11 cellular contexts compared by ENCODE assay signal in genomic region chr17:2390199-2390880, GRCh38. TPM values are rescaled to one million over a fixed set of nuclear protein-coding genes. Genes with fewer than 3 reads are reported as not detected.
DNase-seq lines count a peak whose midpoint lies in the region; ATAC-seq and TF ChIP-seq lines count a peak whose summit lies in the region.
"Had no signal": no experiment of that assay in that cellular context is flagged by ENCODE, and none has a peak within 500 bp of the region (broad histone marks: within the 10 kb centered on the region; RNA-seq: fewer than 3 reads in every experiment).

No MANE protein-coding gene starts in this region.

- peaks cover 2% of the 10 kb centered on the region for H3K36me3 Mint-ChIP-seq in activated CD4-positive, alpha-beta memory T cell treated with anti-CD3 and anti-CD28 coated beads for 36 hours
- peaks cover 60% of the 10 kb centered on the region for H3K36me3 Mint-ChIP-seq in stimulated activated effector memory CD8-positive, alpha-beta T cell treated with anti-CD3 and anti-CD28 coated beads, Interleukin-12 subunit alpha, Interleukin-12 subunit beta, amount 100 ng/mL, for 72 hours

- no peak overlapping the region for H3K9ac ChIP-seq in SK-N-SH

- POLR2A ChIA-PET in SK-N-SH (lab: Yijun Ruan, JAX): interaction anchor here (1.5 kb wide), 1 partner anchor 26 kb away, joined by 3 read pairs; no protein-coding TSS in a partner anchor
- POLR2A ChIA-PET in activated CD4-positive, alpha-beta memory T cell treated with anti-CD3 and anti-CD28 coated beads for 36 hours (lab: Charles Lee): no interaction called here

- H3K9me3 Mint-ChIP-seq in activated CD4-positive, alpha-beta memory T cell treated with anti-CD3 and anti-CD28 coated beads for 36 hours: no peaks in the 10 kb centered on the region
- no peaks in the 10 kb centered on the region for H3K9me3 Mint-ChIP-seq in stimulated activated effector memory CD8-positive, alpha-beta T cell treated with anti-CD3 and anti-CD28 coated beads, Interleukin-12 subunit alpha, Interleukin-12 subunit beta, amount 100 ng/mL, for 72 hours

- H3K27me3 ChIP-seq in SK-N-SH (ENCODE audit: insufficient read depth): no peaks in the 10 kb centered on the region
- H3K27me3 ChIP-seq in right cardiac atrium (ENCODE audit: control insufficient read depth, insufficient read depth): no peaks in the 10 kb centered on the region

- H3K27ac Mint-ChIP-seq in activated CD4-positive, alpha-beta memory T cell treated with anti-CD3 and anti-CD28 coated beads for 36 hours: peak overlapping the region; percentile 77
- peak overlapping the region; percentile 97 for H3K27ac Mint-ChIP-seq in stimulated activated effector memory CD8-positive, alpha-beta T cell treated with anti-CD3 and anti-CD28 coated beads, Interleukin-12 subunit alpha, Interleukin-12 subunit beta, amount 100 ng/mL, for 72 hours

- peaks cover 39% of the 10 kb centered on the region for H3K79me2 ChIP-seq in SK-N-SH (ENCODE audit: insufficient read depth)

- H3K27me3 Mint-ChIP-seq in activated CD4-positive, alpha-beta memory T cell treated with anti-CD3 and anti-CD28 coated beads for 36 hours: no peaks in the 10 kb centered on the region

- H4K20me1 ChIP-seq in SK-N-SH (ENCODE audit: insufficient read depth): peaks cover 17% of the 10 kb centered on the region; the same call in 1 of the 2 replicates

- H3K27ac ChIP-seq in SK-N-SH (ENCODE audit: low read depth in 2 of 2, low read length in 1 of 2) (no peak overlapping the region), right cardiac atrium (ENCODE audit: low read length) (no peak overlapping the region)
- H3K27ac ChIP-seq: WERI-Rb-1 had no signal

- ATAC-seq in SK-N-SH treated with all-trans-retinoic acid at 6 μM for 48 hours: no peak
- ATAC-seq in right cardiac atrium: peak in 1 of 2 donors; percentile 12
- no peak for ATAC-seq in stimulated activated effector memory CD8-positive, alpha-beta T cell treated with anti-CD3 and anti-CD28 coated beads, Interleukin-12 subunit alpha, Interleukin-12 subunit beta, amount 100 ng/mL, for 72 hours
- no peak for ATAC-seq in HG03095 (IDR thresholded peaks at IDR 0.05; ENCODE audit: unreplicated experiment)
- no peak for ATAC-seq in GM18511 (IDR thresholded peaks at IDR 0.05; ENCODE audit: unreplicated experiment)
- no peak for ATAC-seq in HG03108 (IDR thresholded peaks at IDR 0.05; ENCODE audit: unreplicated experiment)

- H3K9me2 ChIP-seq in SK-N-SH: no peaks in the 10 kb centered on the region

- TF ChIP-seq EP300 in SK-N-SH (IDR thresholded peaks at IDR 0.05; ENCODE audit: borderline replicate concordance in 1 of 2, low read depth in 1 of 2, low read length in 1 of 2): no peak

- WGBS in SK-N-SH (ENCODE audit: low lambda C conversion rate): 95% methylated on average over 12 of the region's 12 CpGs
- WGBS in right cardiac atrium: 73% methylated on average over 12 of the region's 12 CpGs

- H3K4me3 Mint-ChIP-seq in activated CD4-positive, alpha-beta memory T cell treated with anti-CD3 and anti-CD28 coated beads for 36 hours: no peak overlapping the region
- H3K4me3 Mint-ChIP-seq in stimulated activated effector memory CD8-positive, alpha-beta T cell treated with anti-CD3 and anti-CD28 coated beads, Interleukin-12 subunit alpha, Interleukin-12 subunit beta, amount 100 ng/mL, for 72 hours: no peak overlapping the region

- no peak overlapping the region for H2AFZ ChIP-seq in SK-N-SH (ENCODE audit: low read depth)

- CTCF ChIA-PET in SK-N-SH (lab: Yijun Ruan, JAX): interaction anchor here (2.6 to 6.2 kb wide), 3 partner anchors 9 to 26 kb away, joined by 12 to 62 read pairs (median 33); no protein-coding TSS in a partner anchor
- CTCF ChIA-PET in activated CD4-positive, alpha-beta memory T cell treated with anti-CD3 and anti-CD28 coated beads for 36 hours (lab: Charles Lee): interaction anchor here (4.3 to 5.0 kb wide), 2 partner anchors 8 to 26 kb away, joined by 52 to 100 read pairs; no protein-coding TSS in a partner anchor

- no peaks in the 10 kb centered on the region for H3F3A ChIP-seq in SK-N-SH (replicated peaks; ENCODE audit: insufficient read depth)

- peaks cover 7 to 18% of the 10 kb centered on the region in 2 experiments for H3K36me3 ChIP-seq in SK-N-SH (replicated peaks in 1 of 2; ENCODE audit: control insufficient read depth in 1 of 2, insufficient read depth in 2 of 2, low read length in 1 of 2)

- H3K4me3 ChIP-seq in SK-N-SH (ENCODE audit: low read depth in 2 of 2, low read length in 1 of 2) (no peak overlapping the region), right cardiac atrium (ENCODE audit: low read length) (no peak overlapping the region)

- no peak for TF ChIP-seq RAD21 in SK-N-SH (IDR thresholded peaks at IDR 0.05; ENCODE audit: low read length)

- no peak for TF ChIP-seq CTCF in SK-N-SH (IDR thresholded peaks at IDR 0.05)

- intact Hi-C loops in activated CD4-positive, alpha-beta memory T cell treated with anti-CD3 and anti-CD28 coated beads for 36 hours (cut with micrococcal nuclease): loop anchor here (5.0 kb wide), 1 partner anchor 53 kb away; the partner anchor contains the start of genes SGSM2 and TSR1
- intact Hi-C loops in right cardiac atrium (cut with DNase I): loop anchor here in 1 of 4 donors (2.0 kb wide), 1 partner anchor 16 kb away; no protein-coding TSS in a partner anchor

- H3K9me3 ChIP-seq in SK-N-SH (no peaks in the 10 kb centered on the region), right cardiac atrium (ENCODE audit: control insufficient read depth, low read length) (no peaks in the 10 kb centered on the region)

- DNase-seq in SK-N-SH: peak; percentile 14
- DNase-seq in activated CD4-positive, alpha-beta memory T cell treated with anti-CD3 and anti-CD28 coated beads for 36 hours: no peak
- peak in 2 of 3 donors; percentile 61 to 78 for DNase-seq in right cardiac atrium
- no peak for DNase-seq in stimulated activated effector memory CD8-positive, alpha-beta T cell treated with anti-CD3 and anti-CD28 coated beads, Interleukin-12 subunit alpha, Interleukin-12 subunit beta, amount 100 ng/mL, for 72 hours (ENCODE audit: low spot score in 2 of 2)
- DNase-seq: amygdala, GDM1, WERI-Rb-1 had no signal

- peaks cover 10 to 36% of the 10 kb centered on the region in 2 experiments; a peak in 2 of 4 replicates for H3K4me1 ChIP-seq in SK-N-SH (ENCODE audit: control insufficient read depth in 1 of 2, insufficient read depth in 2 of 2, low read depth in 1 of 2, low read length in 1 of 2)
- H3K4me1 ChIP-seq in right cardiac atrium (ENCODE audit: control insufficient read depth, insufficient read depth, low read length): peaks cover 3% of the 10 kb centered on the region

- H3K4me1 Mint-ChIP-seq in activated CD4-positive, alpha-beta memory T cell treated with anti-CD3 and anti-CD28 coated beads for 36 hours (ENCODE audit: low read depth): peaks cover 38% of the 10 kb centered on the region
- peaks cover 53% of the 10 kb centered on the region for H3K4me1 Mint-ChIP-seq in stimulated activated effector memory CD8-positive, alpha-beta T cell treated with anti-CD3 and anti-CD28 coated beads, Interleukin-12 subunit alpha, Interleukin-12 subunit beta, amount 100 ng/mL, for 72 hours

- no peak overlapping the region for H3K4me2 ChIP-seq in SK-N-SH

TF ChIP-seq in SK-N-SH, 30 proteins besides CTCF, POLR2A, EP300 and RAD21 (continues in another document):
- TF ChIP-seq NRF1 (IDR thresholded peaks at IDR 0.05; ENCODE audit: low read depth, low read length): no peak
- TF ChIP-seq CHD2 (IDR thresholded peaks at IDR 0.05; ENCODE audit: low read length, partially characterized antibody): no peak
- no peak for TF ChIP-seq USF1 (IDR thresholded peaks at IDR 0.05; ENCODE audit: borderline replicate concordance, low read depth)
- TF ChIP-seq SMC3 (IDR thresholded peaks at IDR 0.05; ENCODE audit: low read depth, low read length): no peak
- TF ChIP-seq TEAD4 (IDR thresholded peaks at IDR 0.05; ENCODE audit: borderline replicate concordance, insufficient read depth): no peak

TF ChIP-seq in SK-N-SH treated with all-trans-retinoic acid at 6 μM for 48 hours, 23 proteins besides CTCF, POLR2A, EP300 and RAD21 (continues in another document):
- TF ChIP-seq TOX (CRISPR knock-in tag; IDR thresholded peaks at IDR 0.05; ENCODE audit: borderline replicate concordance) (no peak), ESRRG (CRISPR knock-in tag; IDR thresholded peaks at IDR 0.05) (no peak)

RNA-seq across cellular contexts. Expression of gene MNT, which starts 10.5 kb away (rescaled TPM):
- polyA plus RNA-seq in SK-N-SH (2012; rRNA removed) (7.1 and 7.4 TPM in 2 replicates), right cardiac atrium (6.8 TPM)
- polyA plus RNA-seq in SK-N-SH (2012; cell fraction: cytosol; rRNA removed): 3.2 and 4.4 TPM in 2 replicates
- polyA plus RNA-seq in SK-N-SH (2012; cell fraction: nucleus; rRNA removed): 50.2 and 76.3 TPM in 2 replicates
- 10 to 100 TPM; 13.9 to 18.1 TPM for total RNA-seq in activated CD4-positive, alpha-beta memory T cell treated with anti-CD3 and anti-CD28 coated beads for 36 hours
- 10 to 100 TPM; 10.5 to 11.8 (median 10.8) TPM for total RNA-seq in right cardiac atrium

RNA-seq across cellular contexts. Expression of gene SGSM2, which starts 53.0 kb away (rescaled TPM):
- 85.9 and 98.6 TPM in 2 replicates for polyA plus RNA-seq in SK-N-SH (2012; rRNA removed)
- polyA plus RNA-seq in SK-N-SH (2012; cell fraction: cytosol; rRNA removed): 18.0 and 30.4 TPM in 2 replicates
- 605 and 826 TPM in 2 replicates for polyA plus RNA-seq in SK-N-SH (2012; cell fraction: nucleus; rRNA removed)
- 10 to 100 TPM; 32.7 to 33.4 TPM for total RNA-seq in activated CD4-positive, alpha-beta memory T cell treated with anti-CD3 and anti-CD28 coated beads for 36 hours
- total RNA-seq in right cardiac atrium: 10 to 100 TPM; 31.1 to 38.6 (median 37.3) TPM
- polyA plus RNA-seq in right cardiac atrium: 37.3 TPM

RNA-seq across cellular contexts. Expression of gene TSR1, which starts 54.1 kb away (rescaled TPM):
- polyA plus RNA-seq in SK-N-SH (2012; rRNA removed) (26.7 and 29.0 TPM in 2 replicates), right cardiac atrium (12.3 TPM)
- polyA plus RNA-seq in SK-N-SH (2012; cell fraction: cytosol; rRNA removed): 26.0 and 27.0 TPM in 2 replicates
- 38.2 and 50.3 TPM in 2 replicates for polyA plus RNA-seq in SK-N-SH (2012; cell fraction: nucleus; rRNA removed)
- total RNA-seq in activated CD4-positive, alpha-beta memory T cell treated with anti-CD3 and anti-CD28 coated beads for 36 hours: 10 to 100 TPM; 55.1 to 55.9 TPM
- 10 to 100 TPM; 15.4 to 22.2 (median 18.0) TPM for total RNA-seq in right cardiac atrium

Comparison
In these comparisons a context has a peak if more than half of its experiments do, and no peak if none do; other contexts are left out.
1. DNase-seq: peak in SK-N-SH (single experiment) and right cardiac atrium (2 of 3); none in activated CD4-positive, alpha-beta memory T cell treated with anti-CD3 and anti-CD28 coated beads for 36 hours (single experiment) and stimulated activated effector memory CD8-positive, alpha-beta T cell treated with anti-CD3 and anti-CD28 coated beads, Interleukin-12 subunit alpha, Interleukin-12 subunit beta, amount 100 ng/mL, for 72 hours (0 of 2).